In the genomic region with DNA sequence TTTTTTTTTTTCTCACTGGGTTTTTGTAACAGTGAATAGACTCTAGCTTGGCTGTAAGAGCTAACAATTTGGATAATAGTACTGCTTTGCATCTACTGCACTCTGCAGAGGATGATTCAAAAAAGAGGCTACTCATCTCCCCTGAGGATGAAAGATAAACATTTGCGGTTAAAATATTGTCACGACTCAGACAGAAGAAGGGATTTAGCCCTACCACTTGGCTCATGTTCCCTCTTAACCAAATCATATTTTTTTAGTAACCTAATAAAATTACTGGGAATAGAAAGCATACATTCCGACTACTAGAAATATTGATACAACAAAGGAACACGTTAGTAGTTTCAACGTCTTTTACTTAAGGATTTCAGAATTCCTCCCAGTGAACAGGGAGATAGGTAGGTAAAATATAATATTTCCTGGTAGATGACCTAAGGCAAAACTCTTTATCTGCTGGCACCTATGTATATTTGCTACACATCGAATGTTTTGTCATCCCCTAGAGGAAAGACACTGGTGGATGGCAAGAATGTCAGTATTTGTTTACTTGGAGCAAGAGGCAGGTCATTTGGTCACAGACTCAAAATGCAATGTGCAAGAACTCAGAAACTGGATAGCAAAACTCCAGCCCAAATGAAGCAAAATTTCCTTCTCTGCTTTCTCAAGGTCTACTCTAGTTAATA, we compare ENCODE assay signal across 18 cellular contexts.
A peak's percentile ranks its signal among the peaks of the same experiment; 100 is the strongest.
DNase-seq lines count a peak whose midpoint lies in the region; ATAC-seq, FAIRE-seq and TF ChIP-seq lines count a peak whose summit lies in the region.
"Had no signal": no experiment of that assay in that cellular context is flagged by ENCODE, and none has a peak within 500 bp of the region (broad histone marks: within the 10 kb centered on the region; RNA-seq: fewer than 3 reads in every experiment).

No MANE protein-coding gene starts in this region.

- no peak overlapping the region for H3K4me3 Mint-ChIP-seq in stimulated activated effector memory CD8-positive, alpha-beta T cell treated with anti-CD3 and anti-CD28 coated beads, Interleukin-12 subunit alpha, Interleukin-12 subunit beta, amount 100 ng/mL, for 72 hours
- H3K4me3 Mint-ChIP-seq: activated naive CD8-positive, alpha-beta T cell had no signal

- no peaks in the 10 kb centered on the region for H3K9me3 Mint-ChIP-seq in stimulated activated effector memory CD8-positive, alpha-beta T cell treated with anti-CD3 and anti-CD28 coated beads, Interleukin-12 subunit alpha, Interleukin-12 subunit beta, amount 100 ng/mL, for 72 hours

- peak; percentile 36 to 53 for TF ChIP-seq RAD21 in A549 (conservative IDR thresholded peaks at IDR 0.05 in 1 of 2, IDR thresholded peaks at IDR 0.05 in 1 of 2)
- no peak for TF ChIP-seq RAD21 in SK-N-SH (IDR thresholded peaks at IDR 0.05; ENCODE audit: low read length)

- no peaks in the 10 kb centered on the region for H3K4me1 Mint-ChIP-seq in stimulated activated effector memory CD8-positive, alpha-beta T cell treated with anti-CD3 and anti-CD28 coated beads, Interleukin-12 subunit alpha, Interleukin-12 subunit beta, amount 100 ng/mL, for 72 hours

- H3K4me3 ChIP-seq in A549 (0 out of 3 replicates have a peak overlapping the region, but pooled peaks have one; percentile 2), SK-N-SH (ENCODE audit: low read depth in 2 of 2, low read length in 1 of 2) (no peak overlapping the region), fibroblast of the aortic adventitia (ENCODE audit: low read depth, low read length) (no peak overlapping the region), lower leg skin (ENCODE audit: low read depth, poor library complexity, severe bottlenecking) (no peak overlapping the region)
- H3K4me3 ChIP-seq: colonic mucosa, esophagus squamous epithelium, tibial nerve had no signal

- peak; percentile 78 to 81 for ATAC-seq in A549
- no peak for ATAC-seq in stimulated activated effector memory CD8-positive, alpha-beta T cell treated with anti-CD3 and anti-CD28 coated beads, Interleukin-12 subunit alpha, Interleukin-12 subunit beta, amount 100 ng/mL, for 72 hours
- no peak for ATAC-seq in GM21825 (IDR thresholded peaks at IDR 0.05; ENCODE audit: unreplicated experiment)
- ATAC-seq: activated CD4-positive, CD25-positive, alpha-beta regulatory T cell treated with anti-CD3 and anti-CD28 coated beads, Interleukin-2, amount 50 U/mL, for 24 hours had no signal

- H3F3A ChIP-seq in SK-N-SH (replicated peaks; ENCODE audit: insufficient read depth): peaks cover 85% of the 10 kb centered on the region

- H3K27ac ChIP-seq in A549: peak overlapping the region; percentile 79 to 86
- H3K27ac ChIP-seq in SK-N-SH (ENCODE audit: low read depth in 2 of 2, low read length in 1 of 2): peak overlapping the region; percentile 54 to 93; a peak in 3 of 4 replicates
- H3K27ac ChIP-seq: colonic mucosa, tibial nerve had no signal

- H3K4me1 ChIP-seq in A549: peaks cover 74% of the 10 kb centered on the region
- peaks cover 0 to 48% of the 10 kb centered on the region in 2 experiments; a peak in 3 of 4 replicates for H3K4me1 ChIP-seq in SK-N-SH (ENCODE audit: control insufficient read depth in 1 of 2, insufficient read depth in 2 of 2, low read depth in 1 of 2, low read length in 1 of 2)
- H3K4me1 ChIP-seq: colonic mucosa, esophagus squamous epithelium, tibial nerve had no signal

- intact Hi-C loops in lower leg skin (cut with DNase I; ENCODE audit: low total_unique reads): no loop called here

- no peaks in the 10 kb centered on the region for H3K36me3 Mint-ChIP-seq in stimulated activated effector memory CD8-positive, alpha-beta T cell treated with anti-CD3 and anti-CD28 coated beads, Interleukin-12 subunit alpha, Interleukin-12 subunit beta, amount 100 ng/mL, for 72 hours
- H3K36me3 Mint-ChIP-seq: activated naive CD8-positive, alpha-beta T cell had no signal

- TF ChIP-seq POLR2A in A549 (IDR thresholded peaks at IDR 0.05; ENCODE audit: low read length) (no peak), H54 (IDR thresholded peaks at IDR 0.05; ENCODE audit: low read depth, low read length) (no peak), lower leg skin (IDR thresholded peaks at IDR 0.05) (no peak)

- H3K9me2 ChIP-seq in SK-N-SH: no peaks in the 10 kb centered on the region

- DNase-seq in A549 (ENCODE audit: low read depth in 1 of 2, low spot score in 1 of 2): peak; percentile 67 to 83
- DNase-seq in H54 (ENCODE audit: insufficient read length, low spot score): peak; percentile 30
- DNase-seq in SK-N-SH: no peak
- peak; percentile 92 for DNase-seq in fibroblast of the aortic adventitia (ENCODE audit: low read depth)
- DNase-seq in lower leg skin (ENCODE audit: low spot score in 2 of 2): no peak
- DNase-seq in stimulated activated effector memory CD8-positive, alpha-beta T cell treated with anti-CD3 and anti-CD28 coated beads, Interleukin-12 subunit alpha, Interleukin-12 subunit beta, amount 100 ng/mL, for 72 hours (ENCODE audit: low spot score in 2 of 2): no peak
- no peak for DNase-seq in NCI-H1105 (lab: John Stamatoyannopoulos, UW)
- DNase-seq: activated T-cell treated with anti-CD3 and anti-CD28 coated beads for 4 hours, AML-193, colonic mucosa, DMS79, esophagus squamous epithelium, islet precursor cell, posterior cingulate gyrus had no signal

- no peak overlapping the region for H2AFZ ChIP-seq in SK-N-SH (ENCODE audit: low read depth)

- TF ChIP-seq EP300 in A549 (IDR thresholded peaks at IDR 0.05): peak; percentile 63; a peak in 3 of 5 replicates
- TF ChIP-seq EP300 in SK-N-SH (IDR thresholded peaks at IDR 0.05; ENCODE audit: borderline replicate concordance in 1 of 2, low read depth in 1 of 2, low read length in 1 of 2): peak in 1 of 2 experiments; percentile 64; a peak in 1 of 4 replicates

- POLR2A ChIA-PET in A549 (lab: Yijun Ruan, JAX) (interaction anchor here (0.6 to 1.8 kb wide), 5 partner anchors 21 to 147 kb away, joined by 4 to 8 read pairs (median 4); no protein-coding TSS in a partner anchor), SK-N-SH (lab: Yijun Ruan, JAX) (no interaction called here)

- CTCF ChIA-PET in A549 (lab: Yijun Ruan, JAX): interaction anchor here (0.6 to 9.4 kb wide), 11 partner anchors 12 to 185 kb away, joined by 3 to 141 read pairs (median 5); no protein-coding TSS in a partner anchor
- CTCF ChIA-PET in SK-N-SH (lab: Yijun Ruan, JAX): no interaction called here

- peaks cover 33% of the 10 kb centered on the region; the same call in 1 of the 2 replicates for H3K79me2 ChIP-seq in SK-N-SH (ENCODE audit: insufficient read depth)

- TF ChIP-seq CTCF in A549 (IDR thresholded peaks at IDR 0.05): no peak
- no peak for TF ChIP-seq CTCF in SK-N-SH (IDR thresholded peaks at IDR 0.05)
- no peak for TF ChIP-seq CTCF in fibroblast of the aortic adventitia (IDR thresholded peaks at IDR 0.05; ENCODE audit: insufficient read depth, low read length)
- TF ChIP-seq CTCF in lower leg skin (IDR thresholded peaks at IDR 0.05): no peak

- H4K20me1 ChIP-seq in SK-N-SH (ENCODE audit: insufficient read depth): no peaks in the 10 kb centered on the region; the same call in 1 of the 2 replicates

- H3K27me3 ChIP-seq in SK-N-SH (ENCODE audit: insufficient read depth): no peaks in the 10 kb centered on the region
- H3K27me3 ChIP-seq: colonic mucosa, esophagus squamous epithelium, tibial nerve had no signal

- H3K27ac Mint-ChIP-seq in stimulated activated effector memory CD8-positive, alpha-beta T cell treated with anti-CD3 and anti-CD28 coated beads, Interleukin-12 subunit alpha, Interleukin-12 subunit beta, amount 100 ng/mL, for 72 hours: no peak overlapping the region
- H3K27ac Mint-ChIP-seq: activated naive CD8-positive, alpha-beta T cell had no signal

- WGBS in A549 (ENCODE audit: missing lambda C conversion rate): under 1% methylated on average over 6 of the region's 6 CpGs
- WGBS in SK-N-SH (ENCODE audit: low lambda C conversion rate): 15% methylated on average over 6 of the region's 6 CpGs
- 56 to 58% methylated on average over 6 of the region's 6 CpGs for WGBS in lower leg skin, 2 donors

- peak overlapping the region; percentile 72 for H3K4me2 ChIP-seq in A549
- H3K4me2 ChIP-seq in SK-N-SH: peak overlapping the region; percentile 68

- peak overlapping the region; percentile 56; the same call in 1 of the 2 replicates for H3K9ac ChIP-seq in SK-N-SH

- FAIRE-seq in A549 (lab: Jason Lieb, UNC): peak; percentile 100
- peak; percentile 50 for FAIRE-seq in H54 (lab: Jason Lieb, UNC)

- H3K9me3 ChIP-seq in A549: no peaks in the 10 kb centered on the region
- no peaks in the 10 kb centered on the region for H3K9me3 ChIP-seq in SK-N-SH
- H3K9me3 ChIP-seq: colonic mucosa, esophagus squamous epithelium, tibial nerve had no signal

- H3K36me3 ChIP-seq in SK-N-SH (replicated peaks in 1 of 2; ENCODE audit: control insufficient read depth in 1 of 2, insufficient read depth in 2 of 2, low read length in 1 of 2): peaks cover 5 to 32% of the 10 kb centered on the region in 2 experiments
- H3K36me3 ChIP-seq: colonic mucosa, esophagus squamous epithelium, tibial nerve had no signal

TF ChIP-seq in A549, 52 proteins besides CTCF, POLR2A, EP300 and RAD21 (continues in another document):
- TF ChIP-seq, protein P1, sequence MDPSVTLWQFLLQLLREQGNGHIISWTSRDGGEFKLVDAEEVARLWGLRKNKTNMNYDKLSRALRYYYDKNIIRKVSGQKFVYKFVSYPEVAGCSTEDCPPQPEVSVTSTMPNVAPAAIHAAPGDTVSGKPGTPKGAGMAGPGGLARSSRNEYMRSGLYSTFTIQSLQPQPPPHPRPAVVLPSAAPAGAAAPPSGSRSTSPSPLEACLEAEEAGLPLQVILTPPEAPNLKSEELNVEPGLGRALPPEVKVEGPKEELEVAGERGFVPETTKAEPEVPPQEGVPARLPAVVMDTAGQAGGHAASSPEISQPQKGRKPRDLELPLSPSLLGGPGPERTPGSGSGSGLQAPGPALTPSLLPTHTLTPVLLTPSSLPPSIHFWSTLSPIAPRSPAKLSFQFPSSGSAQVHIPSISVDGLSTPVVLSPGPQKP (IDR thresholded peaks at IDR 0.05; ENCODE audit: low read depth, low read length): no peak
- TF ChIP-seq GATA3 (IDR thresholded peaks at IDR 0.05; ENCODE audit: borderline replicate concordance) (peak; percentile 82), JUNB (IDR thresholded peaks at IDR 0.05) (peak; percentile 92)

TF ChIP-seq in SK-N-SH, 30 proteins besides CTCF, POLR2A, EP300 and RAD21 (continues in another document):
- TF ChIP-seq, protein P2, sequence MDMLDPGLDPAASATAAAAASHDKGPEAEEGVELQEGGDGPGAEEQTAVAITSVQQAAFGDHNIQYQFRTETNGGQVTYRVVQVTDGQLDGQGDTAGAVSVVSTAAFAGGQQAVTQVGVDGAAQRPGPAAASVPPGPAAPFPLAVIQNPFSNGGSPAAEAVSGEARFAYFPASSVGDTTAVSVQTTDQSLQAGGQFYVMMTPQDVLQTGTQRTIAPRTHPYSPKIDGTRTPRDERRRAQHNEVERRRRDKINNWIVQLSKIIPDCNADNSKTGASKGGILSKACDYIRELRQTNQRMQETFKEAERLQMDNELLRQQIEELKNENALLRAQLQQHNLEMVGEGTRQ (IDR thresholded peaks at IDR 0.05; ENCODE audit: borderline replicate concordance, low read depth, low read length): no peak
- TF ChIP-seq CHD2 (IDR thresholded peaks at IDR 0.05; ENCODE audit: low read length, partially characterized antibody): no peak

Comparison
In these comparisons a context has a peak if more than half of its experiments do, and no peak if none do; other contexts are left out.
1. ATAC-seq: peak in A549 (2 of 2); none in stimulated activated effector memory CD8-positive, alpha-beta T cell treated with anti-CD3 and anti-CD28 coated beads, Interleukin-12 subunit alpha, Interleukin-12 subunit beta, amount 100 ng/mL, for 72 hours (single experiment) and GM21825 (single experiment).
2. DNase-seq: peak in A549 (2 of 2), H54 (single experiment) and fibroblast of the aortic adventitia (single experiment); none in SK-N-SH (single experiment), lower leg skin (0 of 2), stimulated activated effector memory CD8-positive, alpha-beta T cell treated with anti-CD3 and anti-CD28 coated beads, Interleukin-12 subunit alpha, Interleukin-12 subunit beta, amount 100 ng/mL, for 72 hours (0 of 2) and NCI-H1105 (single experiment).